ENCODE assay signal across 1 cellular context in the genomic region with DNA sequence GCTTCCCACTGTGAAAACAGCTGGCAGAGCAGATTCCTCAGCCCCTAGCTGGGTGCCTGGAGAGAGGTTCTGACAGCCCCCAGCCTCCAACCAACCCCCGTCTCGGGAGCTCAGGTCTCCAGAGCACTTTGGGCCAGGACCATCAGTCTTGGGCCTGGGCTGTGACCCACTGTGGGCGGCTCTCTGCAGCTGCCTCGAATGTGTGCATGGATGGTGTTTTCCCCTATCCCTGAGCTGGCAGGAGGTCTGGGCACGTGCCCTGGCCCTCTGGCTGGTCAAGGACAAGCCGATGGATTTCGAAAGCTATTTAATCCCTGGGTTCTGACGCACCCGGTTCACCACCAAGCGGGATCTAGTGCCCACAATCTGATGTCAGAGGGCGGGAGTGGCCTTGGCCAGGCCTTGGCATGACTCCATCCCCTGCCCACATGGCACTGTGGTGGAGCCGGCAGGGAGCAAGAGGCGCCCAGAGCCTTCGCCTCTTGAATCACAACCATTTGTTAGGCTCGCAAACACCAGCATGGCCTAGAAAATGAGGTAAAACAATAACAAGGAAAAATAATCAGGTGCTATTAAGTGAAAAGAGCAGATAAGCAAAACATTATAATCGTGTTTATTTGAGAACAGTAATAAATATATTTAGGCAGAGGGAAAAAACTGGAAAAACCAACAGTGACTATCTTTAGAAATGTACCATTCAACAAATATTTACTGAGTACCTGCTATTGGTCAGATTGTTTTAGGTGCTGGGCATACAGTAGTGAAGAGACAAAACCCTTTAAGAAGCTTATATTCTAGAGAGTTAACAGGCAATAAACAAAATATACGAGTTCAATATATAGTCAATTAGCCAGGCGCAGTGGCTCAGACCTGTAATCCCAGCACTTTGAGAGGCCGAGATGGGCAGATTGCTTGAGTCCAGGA.
TF ChIP-seq lines count a peak whose summit lies in the region.

No MANE protein-coding gene starts in this region.

TF ChIP-seq in HepG2, 621 proteins besides CTCF, POLR2A, EP300 and RAD21 (continued from another document and continues in another):
- TF ChIP-seq, protein P1, sequence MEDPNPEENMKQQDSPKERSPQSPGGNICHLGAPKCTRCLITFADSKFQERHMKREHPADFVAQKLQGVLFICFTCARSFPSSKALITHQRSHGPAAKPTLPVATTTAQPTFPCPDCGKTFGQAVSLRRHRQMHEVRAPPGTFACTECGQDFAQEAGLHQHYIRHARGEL (CRISPR knock-in tag; IDR thresholded peaks at IDR 0.05), result no peak
- TF ChIP-seq KDM2A (CRISPR knock-in tag; IDR thresholded peaks at IDR 0.05; ENCODE audit: borderline replicate concordance, low read depth) (peak; percentile 63), ZNF335 (CRISPR knock-in tag; IDR thresholded peaks at IDR 0.05) (0 out of 2 replicates have a peak, but pooled peaks have one; percentile 10), SOX13 (IDR thresholded peaks at IDR 0.05) (no peak), SOX13 (CRISPR knock-in tag; conservative IDR thresholded peaks at IDR 0.05 in 1 of 2, IDR thresholded peaks at IDR 0.05 in 1 of 2) (peak in 1 of 2 experiments; percentile 47; a peak in 1 of 4 replicates), NFE2L2 (IDR thresholded peaks at IDR 0.05; ENCODE audit: low read length) (no peak), RXRA (CRISPR knock-in tag; IDR thresholded peaks at IDR 0.05) (peak; percentile 76), TAF1 (CRISPR knock-in tag; IDR thresholded peaks at IDR 0.05) (no peak), HNRNPL (IDR thresholded peaks at IDR 0.05; ENCODE audit: low read depth, low read length) (peak; percentile 97), ZNF253 (CRISPR knock-in tag; IDR thresholded peaks at IDR 0.05; ENCODE audit: borderline replicate concordance) (no peak), ZNF674 (CRISPR knock-in tag; IDR thresholded peaks at IDR 0.05; ENCODE audit: low read depth) (no peak), ZEB1 (IDR thresholded peaks at IDR 0.05; ENCODE audit: insufficient replicate concordance, low read depth) (no peak), ETV6 (CRISPR knock-in tag; conservative IDR thresholded peaks at IDR 0.05) (no peak), RELA (CRISPR knock-in tag; IDR thresholded peaks at IDR 0.05) (no peak), ZMYM3 (CRISPR knock-in tag; IDR thresholded peaks at IDR 0.05) (no peak), GPN1 (CRISPR knock-in tag; IDR thresholded peaks at IDR 0.05; ENCODE audit: borderline replicate concordance) (no peak), RBM22 (optimal IDR thresholded peaks at IDR 0.05; ENCODE audit: low read length) (no peak), TFAP4 (IDR thresholded peaks at IDR 0.05; ENCODE audit: borderline replicate concordance, low read depth) (0 out of 2 replicates have a peak, but pooled peaks have one; percentile 9), ZNF264 (CRISPR knock-in tag; IDR thresholded peaks at IDR 0.05) (no peak), ZNF615 (CRISPR knock-in tag; IDR thresholded peaks at IDR 0.05; ENCODE audit: borderline replicate concordance) (no peak), ZBTB10 (CRISPR knock-in tag; IDR thresholded peaks at IDR 0.05; ENCODE audit: borderline replicate concordance) (no peak), ZNF629 (CRISPR knock-in tag; conservative IDR thresholded peaks at IDR 0.05) (no peak), ZNF512 (CRISPR knock-in tag; IDR thresholded peaks at IDR 0.05) (no peak), SATB2 (CRISPR knock-in tag; IDR thresholded peaks at IDR 0.05) (no peak), NONO (IDR thresholded peaks at IDR 0.05) (no peak), NONO (CRISPR knock-in tag; conservative IDR thresholded peaks at IDR 0.05) (no peak), RBAK (CRISPR knock-in tag; IDR thresholded peaks at IDR 0.05) (no peak), HNF1A (IDR thresholded peaks at IDR 0.05; ENCODE audit: low read depth) (no peak), HNF1A (CRISPR knock-in tag; IDR thresholded peaks at IDR 0.05; ENCODE audit: borderline replicate concordance) (peak; percentile 28; the same call in 1 of the 2 replicates), ZSCAN22 (CRISPR knock-in tag; IDR thresholded peaks at IDR 0.05) (no peak), ZNF709 (CRISPR knock-in tag; IDR thresholded peaks at IDR 0.05) (no peak), KLF16 (CRISPR knock-in tag; IDR thresholded peaks at IDR 0.05) (no peak; a peak in 2 of 4 replicates), ZFY (CRISPR knock-in tag; IDR thresholded peaks at IDR 0.05) (peak; percentile 51), MTA1 (CRISPR knock-in tag; IDR thresholded peaks at IDR 0.05; ENCODE audit: borderline replicate concordance) (peak; percentile 49; the same call in 1 of the 2 replicates), MTF1 (CRISPR knock-in tag; IDR thresholded peaks at IDR 0.05) (no peak), ZNF737 (CRISPR knock-in tag; IDR thresholded peaks at IDR 0.05; ENCODE audit: borderline replicate concordance) (no peak), MBNL3 (CRISPR knock-in tag; conservative IDR thresholded peaks at IDR 0.05) (no peak), BORCS8-MEF2B (CRISPR knock-in tag; IDR thresholded peaks at IDR 0.05) (no peak), KLF9 (CRISPR knock-in tag; IDR thresholded peaks at IDR 0.05; ENCODE audit: low read depth) (no peak), FOXO1 (CRISPR knock-in tag; IDR thresholded peaks at IDR 0.05) (no peak), NRL (CRISPR knock-in tag; IDR thresholded peaks at IDR 0.05; ENCODE audit: borderline replicate concordance) (no peak), ZNF180 (CRISPR knock-in tag; IDR thresholded peaks at IDR 0.05; ENCODE audit: borderline replicate concordance, low read depth) (no peak)
- TF ChIP-seq, protein P2, sequence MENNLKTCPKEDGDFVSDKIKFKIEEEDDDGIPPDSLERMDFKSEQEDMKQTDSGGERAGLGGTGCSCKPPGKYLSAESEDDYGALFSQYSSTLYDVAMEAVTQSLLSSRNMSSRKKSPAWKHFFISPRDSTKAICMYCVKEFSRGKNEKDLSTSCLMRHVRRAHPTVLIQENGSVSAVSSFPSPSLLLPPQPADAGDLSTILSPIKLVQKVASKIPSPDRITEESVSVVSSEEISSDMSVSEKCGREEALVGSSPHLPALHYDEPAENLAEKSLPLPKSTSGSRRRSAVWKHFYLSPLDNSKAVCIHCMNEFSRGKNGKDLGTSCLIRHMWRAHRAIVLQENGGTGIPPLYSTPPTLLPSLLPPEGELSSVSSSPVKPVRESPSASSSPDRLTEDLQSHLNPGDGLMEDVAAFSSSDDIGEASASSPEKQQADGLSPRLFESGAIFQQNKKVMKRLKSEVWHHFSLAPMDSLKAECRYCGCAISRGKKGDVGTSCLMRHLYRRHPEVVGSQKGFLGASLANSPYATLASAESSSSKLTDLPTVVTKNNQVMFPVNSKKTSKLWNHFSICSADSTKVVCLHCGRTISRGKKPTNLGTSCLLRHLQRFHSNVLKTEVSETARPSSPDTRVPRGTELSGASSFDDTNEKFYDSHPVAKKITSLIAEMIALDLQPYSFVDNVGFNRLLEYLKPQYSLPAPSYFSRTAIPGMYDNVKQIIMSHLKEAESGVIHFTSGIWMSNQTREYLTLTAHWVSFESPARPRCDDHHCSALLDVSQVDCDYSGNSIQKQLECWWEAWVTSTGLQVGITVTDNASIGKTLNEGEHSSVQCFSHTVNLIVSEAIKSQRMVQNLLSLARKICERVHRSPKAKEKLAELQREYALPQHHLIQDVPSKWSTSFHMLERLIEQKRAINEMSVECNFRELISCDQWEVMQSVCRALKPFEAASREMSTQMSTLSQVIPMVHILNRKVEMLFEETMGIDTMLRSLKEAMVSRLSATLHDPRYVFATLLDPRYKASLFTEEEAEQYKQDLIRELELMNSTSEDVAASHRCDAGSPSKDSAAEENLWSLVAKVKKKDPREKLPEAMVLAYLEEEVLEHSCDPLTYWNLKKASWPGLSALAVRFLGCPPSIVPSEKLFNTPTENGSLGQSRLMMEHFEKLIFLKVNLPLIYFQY (CRISPR knock-in tag; IDR thresholded peaks at IDR 0.05; ENCODE audit: borderline replicate concordance), result peak; percentile 65; the same call in 1 of the 2 replicates
- TF ChIP-seq, protein P3, sequence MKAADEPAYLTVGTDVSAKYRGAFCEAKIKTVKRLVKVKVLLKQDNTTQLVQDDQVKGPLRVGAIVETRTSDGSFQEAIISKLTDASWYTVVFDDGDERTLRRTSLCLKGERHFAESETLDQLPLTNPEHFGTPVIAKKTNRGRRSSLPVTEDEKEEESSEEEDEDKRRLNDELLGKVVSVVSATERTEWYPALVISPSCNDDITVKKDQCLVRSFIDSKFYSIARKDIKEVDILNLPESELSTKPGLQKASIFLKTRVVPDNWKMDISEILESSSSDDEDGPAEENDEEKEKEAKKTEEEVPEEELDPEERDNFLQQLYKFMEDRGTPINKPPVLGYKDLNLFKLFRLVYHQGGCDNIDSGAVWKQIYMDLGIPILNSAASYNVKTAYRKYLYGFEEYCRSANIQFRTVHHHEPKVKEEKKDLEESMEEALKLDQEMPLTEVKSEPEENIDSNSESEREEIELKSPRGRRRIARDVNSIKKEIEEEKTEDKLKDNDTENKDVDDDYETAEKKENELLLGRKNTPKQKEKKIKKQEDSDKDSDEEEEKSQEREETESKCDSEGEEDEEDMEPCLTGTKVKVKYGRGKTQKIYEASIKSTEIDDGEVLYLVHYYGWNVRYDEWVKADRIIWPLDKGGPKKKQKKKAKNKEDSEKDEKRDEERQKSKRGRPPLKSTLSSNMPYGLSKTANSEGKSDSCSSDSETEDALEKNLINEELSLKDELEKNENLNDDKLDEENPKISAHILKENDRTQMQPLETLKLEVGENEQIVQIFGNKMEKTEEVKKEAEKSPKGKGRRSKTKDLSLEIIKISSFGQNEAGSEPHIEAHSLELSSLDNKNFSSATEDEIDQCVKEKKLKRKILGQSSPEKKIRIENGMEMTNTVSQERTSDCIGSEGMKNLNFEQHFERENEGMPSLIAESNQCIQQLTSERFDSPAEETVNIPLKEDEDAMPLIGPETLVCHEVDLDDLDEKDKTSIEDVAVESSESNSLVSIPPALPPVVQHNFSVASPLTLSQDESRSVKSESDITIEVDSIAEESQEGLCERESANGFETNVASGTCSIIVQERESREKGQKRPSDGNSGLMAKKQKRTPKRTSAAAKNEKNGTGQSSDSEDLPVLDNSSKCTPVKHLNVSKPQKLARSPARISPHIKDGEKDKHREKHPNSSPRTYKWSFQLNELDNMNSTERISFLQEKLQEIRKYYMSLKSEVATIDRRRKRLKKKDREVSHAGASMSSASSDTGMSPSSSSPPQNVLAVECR (CRISPR knock-in tag; IDR thresholded peaks at IDR 0.05; ENCODE audit: borderline replicate concordance), result peak; percentile 15; the same call in 1 of the 2 replicates
